7 cellular contexts compared by ENCODE assay signal in the genomic region with DNA sequence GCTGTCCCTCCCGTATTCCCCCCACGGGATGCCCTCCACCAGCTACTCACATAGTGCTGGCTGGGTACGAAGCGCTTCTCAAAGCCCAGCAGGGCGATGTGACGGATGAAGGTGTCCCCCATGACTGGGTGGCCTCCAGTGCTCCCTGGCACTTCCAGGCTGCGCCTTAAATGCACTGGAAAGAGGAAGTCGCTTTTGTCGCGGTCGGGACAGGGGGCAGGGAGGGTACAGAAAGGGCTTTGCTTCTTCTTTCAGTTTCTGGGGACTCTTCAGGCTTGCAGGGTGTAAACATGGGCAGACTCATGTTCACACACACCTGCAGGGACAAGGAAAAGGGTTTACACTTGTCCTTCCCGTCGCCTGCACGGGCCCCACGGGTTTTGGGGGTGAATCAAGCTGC.
A peak's percentile ranks its signal among the peaks of the same experiment; 100 is the strongest.
DNase-seq lines count a peak whose midpoint lies in the region; ATAC-seq and TF ChIP-seq lines count a peak whose summit lies in the region.
"Not testable (repeated sequence)": the region's sequence is repeated elsewhere in the genome, so short reads cannot be mapped to it uniquely, and the experiment has no call there.

No MANE protein-coding gene starts in this region.

- TF ChIP-seq CTCF in lower lobe of right lung (IDR thresholded peaks at IDR 0.05) = not testable (repeated sequence)

- H3K36me3 ChIP-seq in lower lobe of right lung = not testable (repeated sequence)

- not testable (repeated sequence) for H3K4me1 ChIP-seq in lower lobe of right lung

- H3K4me1 Mint-ChIP-seq in activated naive CD8-positive, alpha-beta T cell treated with anti-CD3 and anti-CD28 coated beads, Interleukin-2, amount 50 U/mL, for 24 hours = not testable (repeated sequence)

- not testable (repeated sequence) for H3K4me3 Mint-ChIP-seq in activated naive CD8-positive, alpha-beta T cell treated with anti-CD3 and anti-CD28 coated beads, Interleukin-2, amount 50 U/mL, for 24 hours

- not testable (repeated sequence) for H3K36me3 Mint-ChIP-seq in activated naive CD8-positive, alpha-beta T cell treated with anti-CD3 and anti-CD28 coated beads, Interleukin-2, amount 50 U/mL, for 24 hours (ENCODE audit: low read depth)

- H3K9me3 ChIP-seq in lower lobe of right lung = not testable (repeated sequence)

- not testable (repeated sequence) for H3K27me3 Mint-ChIP-seq in activated naive CD8-positive, alpha-beta T cell treated with anti-CD3 and anti-CD28 coated beads, Interleukin-2, amount 50 U/mL, for 24 hours

- not testable (repeated sequence) for H3K4me3 ChIP-seq in lower lobe of right lung

- intact Hi-C loops in lower lobe of right lung (cut with DNase I) = not testable (repeated sequence)

- not testable (repeated sequence) for DNase-seq in activated naive CD8-positive, alpha-beta T cell treated with anti-CD3 and anti-CD28 coated beads, Interleukin-2, amount 50 U/mL, for 24 hours; lower lobe of right lung

- not testable (repeated sequence) for H3K9me3 Mint-ChIP-seq in activated naive CD8-positive, alpha-beta T cell treated with anti-CD3 and anti-CD28 coated beads, Interleukin-2, amount 50 U/mL, for 24 hours

- ATAC-seq in GM18870 (IDR thresholded peaks at IDR 0.05; ENCODE audit: unreplicated experiment) = peak; percentile 67
- peak; percentile 72 for ATAC-seq in GM19468 (IDR thresholded peaks at IDR 0.05; ENCODE audit: extremely low read depth, unreplicated experiment)
- ATAC-seq in HG02588 (IDR thresholded peaks at IDR 0.05; ENCODE audit: unreplicated experiment) = peak; percentile 83
- ATAC-seq in HG03045 (IDR thresholded peaks at IDR 0.05; ENCODE audit: unreplicated experiment) = peak; percentile 75
- ATAC-seq in HG03457 (IDR thresholded peaks at IDR 0.05; ENCODE audit: unreplicated experiment) = peak; percentile 84
- ATAC-seq in activated naive CD8-positive, alpha-beta T cell treated with anti-CD3 and anti-CD28 coated beads, Interleukin-2, amount 50 U/mL, for 24 hours = peak; percentile 47
- ATAC-seq in lower lobe of right lung = peak; percentile 84 to 92

- H3K27ac ChIP-seq in lower lobe of right lung = not testable (repeated sequence)

- not testable (repeated sequence) for H3K27me3 ChIP-seq in lower lobe of right lung (ENCODE audit: low read depth)

- not testable (repeated sequence) for H3K27ac Mint-ChIP-seq in activated naive CD8-positive, alpha-beta T cell treated with anti-CD3 and anti-CD28 coated beads, Interleukin-2, amount 50 U/mL, for 24 hours
